ENCODE assay signal across 18 cellular contexts in genomic region chr15:92584105-92584504, GRCh38.
A peak's percentile ranks its signal among the peaks of the same experiment; 100 is the strongest.
DNase-seq lines count a peak whose midpoint lies in the region; ATAC-seq and TF ChIP-seq lines count a peak whose summit lies in the region.
"Had no signal": no experiment of that assay in that cellular context is flagged by ENCODE, and none has a peak within 500 bp of the region (broad histone marks: within the 10 kb centered on the region; RNA-seq: fewer than 3 reads in every experiment).

No MANE protein-coding gene starts in this region.

- H3K27ac Mint-ChIP-seq in nephron = peak overlapping the region in 2 of 3 experiments; percentile 7 to 61
- H3K27ac Mint-ChIP-seq: CD4-positive, alpha-beta memory T cell; GM23338; H9 had no signal

- H3K4me3 ChIP-seq in right atrium auricular region = no peak overlapping the region
- H3K4me3 ChIP-seq in choroid plexus epithelial cell (ENCODE audit: low read depth, low read length) = no peak overlapping the region
- no peak overlapping the region for H3K4me3 ChIP-seq in gastrocnemius medialis
- H3K4me3 ChIP-seq: GM23338 had no signal

- TF ChIP-seq POLR2A in gastrocnemius medialis (IDR thresholded peaks at IDR 0.05) = no peak

- no peaks in the 10 kb centered on the region for H3K36me3 Mint-ChIP-seq in nephron (ENCODE audit: low read depth)
- H3K36me3 Mint-ChIP-seq: CD4-positive, alpha-beta memory T cell had no signal

- H3K27me3 Mint-ChIP-seq in nephron (ENCODE audit: low read depth) = peaks cover 5% of the 10 kb centered on the region

- in situ Hi-C loops in gastrocnemius medialis (cut with MboI; ENCODE audit: low sequenced_read_pairs in 4 of 4) = no loop called here

- no peaks in the 10 kb centered on the region for H3K27me3 ChIP-seq in right atrium auricular region
- no peaks in the 10 kb centered on the region for H3K27me3 ChIP-seq in gastrocnemius medialis

- no peaks in the 10 kb centered on the region for H3K9me3 Mint-ChIP-seq in nephron
- H3K9me3 Mint-ChIP-seq: CD4-positive, alpha-beta memory T cell had no signal

- DNase-seq in left ventricle myocardium superior (no peak), right atrium auricular region (ENCODE audit: low spot score) (no peak), choroid plexus epithelial cell (ENCODE audit: low read depth) (peak; percentile 7), gastrocnemius medialis (no peak), HuH-7 (ENCODE audit: low spot score) (no peak), NK-92 (lab: John Stamatoyannopoulos, UW; ENCODE audit: unreplicated experiment) (no peak), HuH-7.5 (ENCODE audit: low spot score) (no peak)
- DNase-seq: C1 segment of cervical spinal cord; Calu3; CD4-positive, alpha-beta memory T cell; COR-L47; DMS53; DMS79 treated with DMSO at 0.1 percent for 48 hours; GF-D8; H9 had no signal

- ATAC-seq in left ventricle myocardium superior (peak; percentile 84), gastrocnemius medialis (peak; percentile 68 to 78)
- ATAC-seq: GM23338, HCT116 had no signal

- H3K36me3 ChIP-seq in right atrium auricular region = no peaks in the 10 kb centered on the region
- H3K36me3 ChIP-seq in gastrocnemius medialis = no peaks in the 10 kb centered on the region

- H3K9me3 ChIP-seq in right atrium auricular region = no peaks in the 10 kb centered on the region
- no peaks in the 10 kb centered on the region for H3K9me3 ChIP-seq in gastrocnemius medialis

- H3K4me3 Mint-ChIP-seq in nephron = no peak overlapping the region
- H3K4me3 Mint-ChIP-seq: CD4-positive, alpha-beta memory T cell; GM23338; H9 had no signal

- TF ChIP-seq CTCF in right atrium auricular region (IDR thresholded peaks at IDR 0.05) (no peak), choroid plexus epithelial cell (conservative IDR thresholded peaks at IDR 0.05; ENCODE audit: low read depth, low read length) (no peak), nephron (IDR thresholded peaks at IDR 0.05; ENCODE audit: unreplicated experiment in 3 of 3) (no peak), gastrocnemius medialis (IDR thresholded peaks at IDR 0.05 in 4 of 5, conservative IDR thresholded peaks at IDR 0.05 in 1 of 5) (no peak)

- H3K27ac ChIP-seq in right atrium auricular region (no peak overlapping the region), gastrocnemius medialis (no peak overlapping the region)

- H3K4me1 ChIP-seq in right atrium auricular region (no peaks in the 10 kb centered on the region), gastrocnemius medialis (no peaks in the 10 kb centered on the region)

- peaks cover 64% of the 10 kb centered on the region for H3K4me1 Mint-ChIP-seq in nephron
- H3K4me1 Mint-ChIP-seq: CD4-positive, alpha-beta memory T cell; GM23338 had no signal

- intact Hi-C loops in left ventricle myocardium superior (cut with micrococcal nuclease) (no loop called here), gastrocnemius medialis (cut with DNase I; ENCODE audit: low total_unique reads) (no loop called here)
